Comparison of ENCODE assay signal across 25 cellular contexts in the genomic region with DNA sequence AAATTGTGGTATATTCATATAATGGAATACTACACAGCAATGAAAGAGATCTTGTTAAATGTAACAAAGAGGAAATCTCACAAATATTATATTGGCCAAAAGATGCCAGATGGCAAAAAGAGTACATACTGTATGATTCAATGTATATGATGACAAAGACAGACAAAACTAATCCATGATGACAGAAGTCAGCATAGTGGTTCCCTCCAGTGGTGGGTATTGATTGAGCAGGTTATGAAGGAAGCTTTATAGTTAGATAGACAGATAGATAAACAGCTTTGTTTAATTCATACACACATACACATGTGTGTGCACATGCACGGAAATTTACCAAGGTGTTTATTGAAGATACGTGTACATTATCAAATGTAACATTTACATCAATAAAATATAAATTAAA.
DNase-seq lines count a peak whose midpoint lies in the region; ATAC-seq and TF ChIP-seq lines count a peak whose summit lies in the region.
"Had no signal": no experiment of that assay in that cellular context is flagged by ENCODE, and none has a peak within 500 bp of the region (broad histone marks: within the 10 kb centered on the region; RNA-seq: fewer than 3 reads in every experiment).

No MANE protein-coding gene starts in this region.

- H3K79me2 ChIP-seq in HCT116 (ENCODE audit: insufficient read depth, low read length) = no peaks in the 10 kb centered on the region

- no peak overlapping the region for H3K27ac ChIP-seq in HCT116 (ENCODE audit: low read depth, low read length)
- H3K27ac ChIP-seq: gastrocnemius medialis, Peyer's patch, SJSA1, skin epidermis, transverse colon had no signal

- no peaks in the 10 kb centered on the region for H3K9me2 ChIP-seq in HCT116 (ENCODE audit: insufficient read depth)

- CTCF ChIA-PET in HCT116 (lab: Charles Lee) = interaction anchor here (0.6 to 1.4 kb wide), 5 partner anchors 9 to 59 kb away, joined by 3 to 5 read pairs (median 4); no protein-coding TSS in a partner anchor

- H3K36me3 ChIP-seq in HCT116 (ENCODE audit: control insufficient read depth in 1 of 2, insufficient read depth in 2 of 2, low read length in 2 of 2) = no peaks in the 10 kb centered on the region
- no peaks in the 10 kb centered on the region for H3K36me3 ChIP-seq in HAP-1 (replicated peaks)
- H3K36me3 ChIP-seq: gastrocnemius medialis, Peyer's patch, SJSA1, transverse colon had no signal

- no peak for TF ChIP-seq POLR2A in HCT116 (IDR thresholded peaks at IDR 0.05; ENCODE audit: borderline replicate concordance, extremely low read depth, insufficient read depth, insufficient read length)

- ATAC-seq in HCT116 (peak; percentile 63; the same call in 1 of the 2 replicates), HG03520 (IDR thresholded peaks at IDR 0.05; ENCODE audit: unreplicated experiment) (no peak)
- ATAC-seq: gastrocnemius medialis had no signal

- in situ Hi-C loops in SK-MEL-5 (cut with HindIII; ENCODE audit: low pct_unique_long_range_greater_than_20kb, low sequenced_read_pairs) (no loop called here), HAP-1 (cut with MboI; ENCODE audit: low sequenced_read_pairs) (no loop called here)

- no peak overlapping the region for H3K9ac ChIP-seq in HCT116 (ENCODE audit: low read length)

- H3K27me3 ChIP-seq in HCT116 (ENCODE audit: insufficient read depth, low read length) = peaks cover 30% of the 10 kb centered on the region
- no peaks in the 10 kb centered on the region; the same call in 1 of the 2 replicates for H3K27me3 ChIP-seq in HAP-1 (ENCODE audit: low read depth)
- H3K27me3 ChIP-seq: gastrocnemius medialis, Peyer's patch, SJSA1, transverse colon had no signal

- peak; percentile 22; the same call in 1 of the 2 replicates for TF ChIP-seq RAD21 in HCT116 (IDR thresholded peaks at IDR 0.05; ENCODE audit: low read depth)

- H4K20me1 ChIP-seq in HCT116 (ENCODE audit: insufficient read depth) = no peaks in the 10 kb centered on the region

- H3K4me3 ChIP-seq in HCT116 (replicated peaks in 1 of 2; ENCODE audit: low read depth in 1 of 2, low read length in 2 of 2) (no peak overlapping the region), fibroblast of mammary gland (ENCODE audit: control insufficient read depth, low read depth, low read length) (no peak overlapping the region), HAP-1 (no peak overlapping the region)
- H3K4me3 ChIP-seq: gastrocnemius medialis, Peyer's patch, SJSA1, skin epidermis, transverse colon had no signal

- peak; percentile 2 for TF ChIP-seq CTCF in GM10266 (IDR thresholded peaks at IDR 0.05; ENCODE audit: control insufficient read depth, insufficient read depth, low read depth, missing control alignments)
- TF ChIP-seq CTCF in HCT116 (IDR thresholded peaks at IDR 0.05 in 2 of 3, conservative IDR thresholded peaks at IDR 0.05 in 1 of 3; ENCODE audit: borderline replicate concordance in 1 of 3, insufficient read depth in 1 of 3, low read depth in 2 of 3, low read length in 2 of 3) = peak; percentile 25 to 47 (median 39); a peak in 3 of 6 replicates
- TF ChIP-seq CTCF in fibroblast of mammary gland (conservative IDR thresholded peaks at IDR 0.05; ENCODE audit: control insufficient read depth, insufficient read depth, low read depth, low read length) = peak; percentile 15

- H3K9me3 ChIP-seq in HCT116 (ENCODE audit: control insufficient read depth in 1 of 2, insufficient read depth in 1 of 2, low read depth in 1 of 2, low read length in 2 of 2) = no peaks in the 10 kb centered on the region
- H3K9me3 ChIP-seq in HAP-1 = no peaks in the 10 kb centered on the region
- H3K9me3 ChIP-seq: gastrocnemius medialis, Peyer's patch, SJSA1, transverse colon had no signal

- H3K4me1 ChIP-seq in HCT116 (ENCODE audit: control insufficient read depth in 1 of 2, insufficient read depth in 2 of 2, low read length in 2 of 2) = no peaks in the 10 kb centered on the region
- H3K4me1 ChIP-seq in HAP-1 = no peaks in the 10 kb centered on the region

- H2AFZ ChIP-seq in HCT116 (ENCODE audit: low read depth, low read length, poor library complexity, severe bottlenecking) = no peak overlapping the region

- no peak overlapping the region for H3K4me2 ChIP-seq in HCT116 (ENCODE audit: low read length)

- no TSS peak for BruUV-seq in HCT116 (replicated peaks; lab: Mats Ljungman, UMichigan)

- intact Hi-C loops in HCT116 (cut with micrococcal nuclease) = no loop called here

- RAD21 ChIA-PET in HCT116 (lab: Charles Lee; ENCODE audit: low non-redundant PET in 1 of 2, low total read pairs in 2 of 2, uncharacterized antibody in 2 of 2, unreplicated experiment in 2 of 2) = no interaction called here

- POLR2A ChIA-PET in HCT116 (lab: Charles Lee) = no interaction called here

- no peak for DNase-seq in GM10266 (ENCODE audit: extremely low spot score)
- DNase-seq in HCT116 (ENCODE audit: low read depth, low spot score) = no peak
- DNase-seq in SK-MEL-5 (ENCODE audit: low read depth, low spot score) = peak; percentile 33
- no peak for DNase-seq in fibroblast of mammary gland (ENCODE audit: low read depth)
- no peak for DNase-seq in HAP-1 (ENCODE audit: low spot score in 2 of 2)
- no peak for DNase-seq in foreskin melanocyte
- DNase-seq: activated CD4-positive, alpha-beta T cell treated with anti-CD3 and anti-CD28 coated beads, Interleukin-2, amount 10 ng/mL, durations not matched to agents 24 days and 14 days; activated T-cell treated with anti-CD3 and anti-CD28 coated beads, Interleukin-2, amount 50 U/mL, for 48 hours; anterior cingulate cortex; central memory CD4-positive, alpha-beta T cell; gastrocnemius medialis; GDM1; HCEC 1CT; hippocampal formation; immature natural killer cell; IMR-90; NCI-H1417 treated with DMSO at 0.1 percent for 48 hours; NCI-H2107; NCI-H446; nucleus accumbens; Peyer's patch; transverse colon had no signal

TF ChIP-seq in HCT116, 20 proteins besides CTCF, POLR2A, EP300 and RAD21:
- TF ChIP-seq CBX3 (IDR thresholded peaks at IDR 0.05; ENCODE audit: low read depth) = no peak
- TF ChIP-seq, protein P1, sequence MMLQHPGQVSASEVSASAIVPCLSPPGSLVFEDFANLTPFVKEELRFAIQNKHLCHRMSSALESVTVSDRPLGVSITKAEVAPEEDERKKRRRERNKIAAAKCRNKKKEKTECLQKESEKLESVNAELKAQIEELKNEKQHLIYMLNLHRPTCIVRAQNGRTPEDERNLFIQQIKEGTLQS (IDR thresholded peaks at IDR 0.05) = no peak
